Comparison of ENCODE assay signal across 7 cellular contexts in the genomic region with DNA sequence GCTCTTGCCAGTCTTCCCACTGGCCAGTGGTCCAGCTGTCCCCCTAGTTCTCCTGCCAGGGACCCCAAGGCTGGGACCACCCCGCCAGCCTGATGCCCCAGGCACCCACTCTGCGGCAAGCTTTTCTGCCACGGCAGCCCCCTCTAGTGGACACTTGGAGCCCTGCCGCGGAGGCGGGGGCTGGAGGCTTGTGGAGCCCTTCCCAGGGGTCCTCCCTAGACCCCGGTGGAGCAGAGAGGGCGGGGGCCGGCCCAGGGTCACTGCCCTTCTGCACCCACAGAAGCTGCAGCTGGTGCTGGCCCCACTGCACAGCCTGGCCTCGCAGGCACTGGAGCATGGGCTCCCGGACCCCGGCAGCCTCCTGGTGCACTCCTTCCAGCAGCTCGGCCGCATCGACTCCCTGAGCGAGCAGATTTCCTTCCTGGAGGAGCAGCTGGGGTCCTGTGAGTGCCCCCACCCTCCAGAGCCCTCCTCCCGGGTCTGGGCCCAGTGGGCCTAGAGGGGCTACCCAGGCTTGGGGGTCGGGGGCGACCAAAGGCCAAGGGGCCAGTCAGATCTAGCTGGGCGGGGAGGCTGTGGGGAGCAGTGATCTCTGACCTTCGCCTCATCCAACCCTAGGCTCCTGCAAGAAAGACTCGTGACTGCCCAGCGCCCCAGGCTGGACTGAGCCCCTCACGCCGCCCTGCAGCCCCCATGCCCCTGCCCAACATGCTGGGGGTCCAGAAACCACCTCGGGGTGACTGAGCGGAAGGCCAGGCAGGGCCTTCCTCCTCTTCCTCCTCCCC. TPM values are rescaled to one million over a fixed set of nuclear protein-coding genes. Genes with fewer than 3 reads are reported as not detected.
DNase-seq lines count a peak whose midpoint lies in the region; ATAC-seq, FAIRE-seq and TF ChIP-seq lines count a peak whose summit lies in the region.

No MANE protein-coding gene starts in this region.

- H3K4me3 ChIP-seq in OCI-LY7 (ENCODE audit: low read depth, low read length, poor library complexity, severe bottlenecking) (no peak overlapping the region), adipocyte (ENCODE audit: low read length) (no peak overlapping the region), HepG2 (replicated peaks in 1 of 3; ENCODE audit: insufficient read depth in 1 of 3, low read depth in 2 of 3, low read length in 3 of 3) (peak overlapping the region in 1 of 3 experiments; percentile 40; a peak in 2 of 6 replicates), tibial nerve (no peak overlapping the region)

- no peak for TF ChIP-seq RAD21 in HepG2 (CRISPR knock-in tag; IDR thresholded peaks at IDR 0.05)

- H2AFZ ChIP-seq in OCI-LY7 (ENCODE audit: low read length) (no peak overlapping the region), HepG2 (ENCODE audit: low read length) (no peak overlapping the region)

- H3K36me3 ChIP-seq in OCI-LY7 (ENCODE audit: insufficient read depth, low read length): no peaks in the 10 kb centered on the region
- peaks cover 33% of the 10 kb centered on the region for H3K36me3 ChIP-seq in adipocyte (ENCODE audit: control insufficient read depth, insufficient read depth, low read length, severe bottlenecking)
- no peaks in the 10 kb centered on the region for H3K36me3 ChIP-seq in HepG2 (replicated peaks in 1 of 2; ENCODE audit: control insufficient read depth in 1 of 2, insufficient read depth in 2 of 2, low read length in 2 of 2)
- peaks cover 0 to 37% (median 0%) of the 10 kb centered on the region in 3 donors for H3K36me3 ChIP-seq in tibial nerve

- TF ChIP-seq EP300 in HepG2 (IDR thresholded peaks at IDR 0.05; ENCODE audit: low read depth in 2 of 2, low read length in 2 of 2): no peak
- TF ChIP-seq EP300 in HepG2 (CRISPR knock-in tag; IDR thresholded peaks at IDR 0.05; ENCODE audit: borderline replicate concordance): no peak
- TF ChIP-seq EP300 in tibial nerve (IDR thresholded peaks at IDR 0.05): no peak

- no peak for FAIRE-seq in HepG2 (lab: Jason Lieb, UNC)

- BruUV-seq in OCI-LY7 (replicated peaks; lab: Mats Ljungman, UMichigan): no TSS peak
- BruUV-seq in HepG2 (replicated peaks; lab: Mats Ljungman, UMichigan): no TSS peak

- H3K4me2 ChIP-seq in OCI-LY7 (ENCODE audit: low read length) (no peak overlapping the region), HepG2 (ENCODE audit: low read depth, low read length) (peak overlapping the region; percentile 60)

- H3K79me2 ChIP-seq in OCI-LY7 (ENCODE audit: insufficient read depth, low read depth, low read length) (no peaks in the 10 kb centered on the region), HepG2 (ENCODE audit: insufficient read depth, low read length) (no peaks in the 10 kb centered on the region)

- intact Hi-C loops in OCI-LY7 (cut with micrococcal nuclease; ENCODE audit: unreplicated experiment): no loop called here
- intact Hi-C loops in HepG2 (cut with micrococcal nuclease; ENCODE audit: unreplicated experiment): no loop called here

- in situ Hi-C loops in HepG2 (cut with HindIII; ENCODE audit: extremely low pct_ligation_motif_present, low pct_unique_long_range_greater_than_20kb): no loop called here

- POLR2A ChIA-PET in OCI-LY7 (lab: Charles Lee) (interaction anchor here (0.6 kb wide), 1 partner anchor 1189 kb away, joined by 5 read pairs; no protein-coding TSS in a partner anchor), HepG2 (lab: Yijun Ruan, JAX) (interaction anchor here (1.7 to 2.4 kb wide), 3 partner anchors 22 to 57 kb away, joined by 7 to 8 read pairs (median 7); no protein-coding TSS in a partner anchor)

- DNase-seq in OCI-LY7 (ENCODE audit: low spot score): peak; percentile 58
- DNase-seq in adipocyte (ENCODE audit: low read depth): peak; percentile 66
- no peak for DNase-seq in HepG2 (ENCODE audit: low spot score)
- DNase-seq in tibial nerve (ENCODE audit: low spot score in 2 of 2): peak in 1 of 2 donors; percentile 40
- no peak for DNase-seq in GDM1 (lab: John Stamatoyannopoulos, UW)

- H3K27me3 ChIP-seq in adipocyte (replicated peaks; ENCODE audit: control insufficient read depth, insufficient read depth, low read length) (no peaks in the 10 kb centered on the region), HepG2 (ENCODE audit: control insufficient read depth in 1 of 2, insufficient read depth in 2 of 2, low read length in 2 of 2) (peaks cover 12 to 37% of the 10 kb centered on the region in 2 experiments; a peak in 3 of 5 replicates), tibial nerve (peaks cover 0 to 36% of the 10 kb centered on the region in 2 donors)

- H3K27ac ChIP-seq in OCI-LY7 (ENCODE audit: low read depth, low read length, poor library complexity, severe bottlenecking) (no peak overlapping the region), HepG2 (ENCODE audit: extremely low read length, insufficient read depth, low read length) (no peak overlapping the region), tibial nerve (no peak overlapping the region)

- CTCF ChIA-PET in OCI-LY7 (lab: Charles Lee; ENCODE audit: unreplicated experiment) (interaction anchor here (1.0 kb wide), 1 partner anchor 10 kb away, joined by 9 read pairs; no protein-coding TSS in a partner anchor), HepG2 (lab: Yijun Ruan, JAX; ENCODE audit: low intra/inter-chr PET ratio, low total read pairs) (no interaction called here)

- H3K4me1 ChIP-seq in OCI-LY7 (ENCODE audit: insufficient read depth, low read length, poor library complexity, severe bottlenecking) (peaks cover 4% of the 10 kb centered on the region), adipocyte (ENCODE audit: control insufficient read depth, insufficient read depth, low read length) (no peaks in the 10 kb centered on the region), HepG2 (ENCODE audit: insufficient read depth, low read length) (peaks cover 50% of the 10 kb centered on the region), tibial nerve (peaks cover 0 to 10% (median 3%) of the 10 kb centered on the region in 4 donors)

- H3K9ac ChIP-seq in adipocyte (ENCODE audit: low read length) (no peak overlapping the region), HepG2 (ENCODE audit: insufficient read depth, low read depth, low read length) (no peak overlapping the region)

- no peaks in the 10 kb centered on the region for H3K9me3 ChIP-seq in OCI-LY7 (ENCODE audit: low read length)
- H3K9me3 ChIP-seq in adipocyte (ENCODE audit: control insufficient read depth, low read length): no peaks in the 10 kb centered on the region
- H3K9me3 ChIP-seq in HepG2 (ENCODE audit: low read length): no peaks in the 10 kb centered on the region
- no peaks in the 10 kb centered on the region for H3K9me3 ChIP-seq in tibial nerve

- 65% methylated on average over 2 of the region's 27 CpGs for WGBS in HepG2 (ENCODE audit: low lambda C conversion rate)
- 36 to 45% methylated on average over 5 to 24 of the region's 27 CpGs for WGBS in tibial nerve, 2 donors

- peak; percentile 56 for ATAC-seq in HepG2
- ATAC-seq in HG02642 (IDR thresholded peaks at IDR 0.05; ENCODE audit: poor library complexity, unreplicated experiment): no peak

- H3K9me2 ChIP-seq in OCI-LY7 (ENCODE audit: insufficient read depth, low read length): no peaks in the 10 kb centered on the region

- peak; percentile 88 for TF ChIP-seq CTCF in GM12872 (IDR thresholded peaks at IDR 0.05; ENCODE audit: insufficient read depth, low read depth, low read length)
- TF ChIP-seq CTCF in OCI-LY7 (conservative IDR thresholded peaks at IDR 0.05; ENCODE audit: low read length): peak; percentile 89
- TF ChIP-seq CTCF in HepG2 (CRISPR knock-in tag; IDR thresholded peaks at IDR 0.05): peak; percentile 85
- TF ChIP-seq CTCF in tibial nerve (IDR thresholded peaks at IDR 0.05): peak; percentile 72 to 82 (median 78)

- TF ChIP-seq POLR2A in HepG2 (IDR thresholded peaks at IDR 0.05; ENCODE audit: insufficient read depth in 1 of 2, low read depth in 2 of 2, low read length in 2 of 2) (no peak), tibial nerve (IDR thresholded peaks at IDR 0.05) (no peak)

- H4K20me1 ChIP-seq in OCI-LY7 (ENCODE audit: insufficient read depth, low read length) (no peaks in the 10 kb centered on the region), HepG2 (ENCODE audit: insufficient read depth, low read length) (peaks cover 3% of the 10 kb centered on the region; the same call in 1 of the 2 replicates)

RNA-seq across cellular contexts. Expression of a gene that starts 9.1 kb away (rescaled TPM):
- total RNA-seq in OCI-LY7 (2014; rRNA removed; shearing (Covaris generic)): not detected in 2 replicates
- not detected in 2 replicates for total RNA-seq in OCI-LY7 (2022)
- 0.20 TPM in 1 of 2 replicates, not detected in the other for total RNA-seq in HepG2 (2016; rRNA removed; fragmentation: Illumina TruSeq; extraction: Trizol)
- 0.61 and 0.88 TPM in 2 replicates for total RNA-seq in HepG2 (2016; cell fraction: cytosol; rRNA removed; fragmentation: Illumina TruSeq; extraction: Trizol; ENCODE audit: low read depth)
- 0.19 and 0.32 TPM in 2 replicates for total RNA-seq in HepG2 (2016; cell fraction: insoluble cytoplasmic fraction; rRNA removed; fragmentation: Illumina TruSeq; extraction: Trizol)
- total RNA-seq in HepG2 (2016; cell fraction: membrane; rRNA removed; fragmentation: Illumina TruSeq; extraction: Trizol): 0.59 and 0.93 TPM in 2 replicates
- total RNA-seq in HepG2 (2016; cell fraction: nucleus; rRNA removed; fragmentation: Illumina TruSeq; extraction: Trizol): 0.40 TPM in 1 of 2 replicates, not detected in the other
- 5.1 and 10.3 TPM in 2 replicates for polyA plus RNA-seq in HepG2 (2011; rRNA removed)
- 7.6 and 12.5 TPM in 2 replicates for polyA plus RNA-seq in HepG2 (2011; cell fraction: cytosol; rRNA removed)
- 20.6 and 22.6 TPM in 2 replicates for polyA plus RNA-seq in HepG2 (2011; cell fraction: nucleus; rRNA removed)
- polyA plus RNA-seq in HepG2 (2012): 1.6 and 2.3 TPM in 2 replicates
- 0.54 and 0.89 TPM in 2 replicates for polyA plus RNA-seq in HepG2 (2016; cell fraction: cytosol; fragmentation: Illumina TruSeq; extraction: Trizol; ENCODE audit: low read depth)
- 0.20 and 0.56 TPM in 2 replicates for polyA plus RNA-seq in HepG2 (2016; cell fraction: insoluble cytoplasmic fraction; fragmentation: Illumina TruSeq; extraction: Trizol; ENCODE audit: low read depth)
- polyA plus RNA-seq in HepG2 (2016; cell fraction: membrane; fragmentation: Illumina TruSeq; extraction: Trizol; ENCODE audit: low read depth): 0.68 and 0.72 TPM in 2 replicates
- polyA plus RNA-seq in HepG2 (2016; cell fraction: nucleus; fragmentation: Illumina TruSeq; extraction: Trizol; ENCODE audit: insufficient read depth, low read depth): not detected in 2 replicates
- polyA minus RNA-seq in HepG2 (2011; rRNA and poly(A)+ RNA removed; ENCODE audit: low replicate concordance): 3.6 and 4.7 TPM in 2 replicates
- polyA minus RNA-seq in HepG2 (2011; cell fraction: cytosol; rRNA and poly(A)+ RNA removed): 3.1 and 3.3 TPM in 2 replicates
- polyA minus RNA-seq in HepG2 (2011; cell fraction: nucleus; rRNA and poly(A)+ RNA removed): 1.9 and 3.0 TPM in 2 replicates
- 100 to 1,000 TPM in 3 of 4 donors, 10 to 100 TPM in 1; 95.2 to 229 (median 179) TPM for total RNA-seq in tibial nerve

RNA-seq across cellular contexts. Expression of a gene that starts 15.4 kb away (rescaled TPM):
- total RNA-seq in OCI-LY7 (2014; rRNA removed; shearing (Covaris generic)): 20.8 and 29.6 TPM in 2 replicates
- total RNA-seq in OCI-LY7 (2022) (15.2 and 18.3 TPM in 2 replicates), HepG2 (2016; rRNA removed; fragmentation: Illumina TruSeq; extraction: Trizol) (2.5 and 3.9 TPM in 2 replicates), tibial nerve (100 to 1,000 TPM in 3 of 4 donors, 10 to 100 TPM in 1; 79.6 to 292 (median 151) TPM)
- 5.2 and 5.9 TPM in 2 replicates for total RNA-seq in HepG2 (2016; cell fraction: cytosol; rRNA removed; fragmentation: Illumina TruSeq; extraction: Trizol; ENCODE audit: low read depth)
- total RNA-seq in HepG2 (2016; cell fraction: insoluble cytoplasmic fraction; rRNA removed; fragmentation: Illumina TruSeq; extraction: Trizol): 2.1 and 3.5 TPM in 2 replicates
- 6.3 and 6.7 TPM in 2 replicates for total RNA-seq in HepG2 (2016; cell fraction: membrane; rRNA removed; fragmentation: Illumina TruSeq; extraction: Trizol)
- total RNA-seq in HepG2 (2016; cell fraction: nucleus; rRNA removed; fragmentation: Illumina TruSeq; extraction: Trizol): 3.1 and 3.9 TPM in 2 replicates
- 25.8 and 33.0 TPM in 2 replicates for polyA plus RNA-seq in HepG2 (2011; rRNA removed)
- polyA plus RNA-seq in HepG2 (2011; cell fraction: cytosol; rRNA removed): 34.1 and 37.6 TPM in 2 replicates
- 32.1 and 35.6 TPM in 2 replicates for polyA plus RNA-seq in HepG2 (2011; cell fraction: nucleus; rRNA removed)
- 9.3 and 10.6 TPM in 2 replicates for polyA plus RNA-seq in HepG2 (2012)
- polyA plus RNA-seq in HepG2 (2016; cell fraction: cytosol; fragmentation: Illumina TruSeq; extraction: Trizol; ENCODE audit: low read depth): 8.4 and 9.1 TPM in 2 replicates
- 3.6 and 3.8 TPM in 2 replicates for polyA plus RNA-seq in HepG2 (2016; cell fraction: insoluble cytoplasmic fraction; fragmentation: Illumina TruSeq; extraction: Trizol; ENCODE audit: low read depth)
- 9.7 and 9.8 TPM in 2 replicates for polyA plus RNA-seq in HepG2 (2016; cell fraction: membrane; fragmentation: Illumina TruSeq; extraction: Trizol; ENCODE audit: low read depth)
- polyA plus RNA-seq in HepG2 (2016; cell fraction: nucleus; fragmentation: Illumina TruSeq; extraction: Trizol; ENCODE audit: insufficient read depth, low read depth): 8.2 and 8.4 TPM in 2 replicates
- polyA minus RNA-seq in HepG2 (2011; rRNA and poly(A)+ RNA removed; ENCODE audit: low replicate concordance): 34.1 and 96.5 TPM in 2 replicates
- 12.3 and 17.9 TPM in 2 replicates for polyA minus RNA-seq in HepG2 (2011; cell fraction: cytosol; rRNA and poly(A)+ RNA removed)
- polyA minus RNA-seq in HepG2 (2011; cell fraction: nucleus; rRNA and poly(A)+ RNA removed): 6.1 and 6.2 TPM in 2 replicates

RNA-seq across cellular contexts. Expression of a gene that starts 40.5 kb away (rescaled TPM):
- total RNA-seq in OCI-LY7 (2014; rRNA removed; shearing (Covaris generic)): 13.3 and 13.9 TPM in 2 replicates
- total RNA-seq in OCI-LY7 (2022): 0.30 and 0.74 TPM in 2 replicates
- total RNA-seq in HepG2 (2016; rRNA removed; fragmentation: Illumina TruSeq; extraction: Trizol): 0.18 and 0.28 TPM in 2 replicates
- 0.91 and 1.1 TPM in 2 replicates for total RNA-seq in HepG2 (2016; cell fraction: cytosol; rRNA removed; fragmentation: Illumina TruSeq; extraction: Trizol; ENCODE audit: low read depth)
- total RNA-seq in HepG2 (2016; cell fraction: insoluble cytoplasmic fraction; rRNA removed; fragmentation: Illumina TruSeq; extraction: Trizol): 0.28 and 0.41 TPM in 2 replicates
- total RNA-seq in HepG2 (2016; cell fraction: membrane; rRNA removed; fragmentation: Illumina TruSeq; extraction: Trizol): 0.99 and 1.2 TPM in 2 replicates
- total RNA-seq in HepG2 (2016; cell fraction: nucleus; rRNA removed; fragmentation: Illumina TruSeq; extraction: Trizol): 0.16 TPM in 1 of 2 replicates, not detected in the other
- 3.9 and 7.2 TPM in 2 replicates for polyA plus RNA-seq in HepG2 (2011; rRNA removed)
- 4.8 and 7.5 TPM in 2 replicates for polyA plus RNA-seq in HepG2 (2011; cell fraction: cytosol; rRNA removed)
- polyA plus RNA-seq in HepG2 (2011; cell fraction: nucleus; rRNA removed): 17.3 and 19.2 TPM in 2 replicates
- polyA plus RNA-seq in HepG2 (2012): 3.2 TPM in 2 replicates
- 1.3 TPM in 2 replicates for polyA plus RNA-seq in HepG2 (2016; cell fraction: cytosol; fragmentation: Illumina TruSeq; extraction: Trizol; ENCODE audit: low read depth)
- 0.28 and 0.45 TPM in 2 replicates for polyA plus RNA-seq in HepG2 (2016; cell fraction: insoluble cytoplasmic fraction; fragmentation: Illumina TruSeq; extraction: Trizol; ENCODE audit: low read depth)
- 1.1 TPM in 2 replicates for polyA plus RNA-seq in HepG2 (2016; cell fraction: membrane; fragmentation: Illumina TruSeq; extraction: Trizol; ENCODE audit: low read depth)
- polyA plus RNA-seq in HepG2 (2016; cell fraction: nucleus; fragmentation: Illumina TruSeq; extraction: Trizol; ENCODE audit: insufficient read depth, low read depth): 0.56 and 0.57 TPM in 2 replicates
- 0.07 and 7.1 TPM in 2 replicates for polyA minus RNA-seq in HepG2 (2011; rRNA and poly(A)+ RNA removed; ENCODE audit: low replicate concordance)
- polyA minus RNA-seq in HepG2 (2011; cell fraction: cytosol; rRNA and poly(A)+ RNA removed): 2.7 and 3.6 TPM in 2 replicates
- polyA minus RNA-seq in HepG2 (2011; cell fraction: nucleus; rRNA and poly(A)+ RNA removed): 1.2 TPM in 2 replicates
- 10 to 100 TPM in 2 of 4 donors, 1 to 10 TPM in 2; 5.4 to 37.9 (median 15.8) TPM for total RNA-seq in tibial nerve

Comparison
In these comparisons a context has a peak if more than half of its experiments do, and no peak if none do; other contexts are left out.
1. DNase-seq: peak in OCI-LY7 (single experiment) and adipocyte (single experiment); none in HepG2 (single experiment) and GDM1 (single experiment).
2. RNA of a gene that starts 9.1 kb away (total RNA-seq): 95.2 to 229 TPM in tibial nerve; 0.19 to 0.93 TPM in HepG2 and not detected in OCI-LY7; every median in the first group is over 10 times any median in the second.
3. Peak in every context shown above with its lines, with median percentiles within 50 percentile points of each other: CTCF ChIP-seq.